Comparison of ENCODE assay signal across 1 cellular context in the genomic region with DNA sequence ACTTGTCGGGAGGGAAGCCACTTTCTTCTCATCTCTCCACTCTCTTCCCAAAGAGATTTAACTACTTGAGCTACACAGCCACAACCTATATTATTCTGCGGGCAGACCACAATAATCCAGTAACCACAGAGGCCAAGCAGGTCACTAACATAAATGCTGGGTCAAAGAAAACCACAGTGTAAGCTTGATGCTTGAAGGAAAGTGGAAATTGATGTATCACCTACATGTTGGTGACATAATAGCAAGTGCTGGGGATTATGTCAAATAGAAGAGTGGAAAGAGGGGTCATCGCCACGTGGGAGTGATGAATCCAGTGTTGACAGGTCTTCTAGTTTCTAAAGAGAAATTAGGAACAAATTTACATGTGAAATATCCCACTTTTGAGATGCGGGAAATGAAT.
TF ChIP-seq lines count a peak whose summit lies in the region.

No MANE protein-coding gene starts in this region.

TF ChIP-seq in K562, 482 proteins besides CTCF, POLR2A, EP300 and RAD21 (continued from another document):
- TF ChIP-seq CXXC5 (CRISPR knock-in tag; IDR thresholded peaks at IDR 0.05) (no peak), BHLHE40 (IDR thresholded peaks at IDR 0.05; ENCODE audit: low read length) (peak; percentile 32; the same call in 1 of the 2 replicates)
- TF ChIP-seq, protein P1, sequence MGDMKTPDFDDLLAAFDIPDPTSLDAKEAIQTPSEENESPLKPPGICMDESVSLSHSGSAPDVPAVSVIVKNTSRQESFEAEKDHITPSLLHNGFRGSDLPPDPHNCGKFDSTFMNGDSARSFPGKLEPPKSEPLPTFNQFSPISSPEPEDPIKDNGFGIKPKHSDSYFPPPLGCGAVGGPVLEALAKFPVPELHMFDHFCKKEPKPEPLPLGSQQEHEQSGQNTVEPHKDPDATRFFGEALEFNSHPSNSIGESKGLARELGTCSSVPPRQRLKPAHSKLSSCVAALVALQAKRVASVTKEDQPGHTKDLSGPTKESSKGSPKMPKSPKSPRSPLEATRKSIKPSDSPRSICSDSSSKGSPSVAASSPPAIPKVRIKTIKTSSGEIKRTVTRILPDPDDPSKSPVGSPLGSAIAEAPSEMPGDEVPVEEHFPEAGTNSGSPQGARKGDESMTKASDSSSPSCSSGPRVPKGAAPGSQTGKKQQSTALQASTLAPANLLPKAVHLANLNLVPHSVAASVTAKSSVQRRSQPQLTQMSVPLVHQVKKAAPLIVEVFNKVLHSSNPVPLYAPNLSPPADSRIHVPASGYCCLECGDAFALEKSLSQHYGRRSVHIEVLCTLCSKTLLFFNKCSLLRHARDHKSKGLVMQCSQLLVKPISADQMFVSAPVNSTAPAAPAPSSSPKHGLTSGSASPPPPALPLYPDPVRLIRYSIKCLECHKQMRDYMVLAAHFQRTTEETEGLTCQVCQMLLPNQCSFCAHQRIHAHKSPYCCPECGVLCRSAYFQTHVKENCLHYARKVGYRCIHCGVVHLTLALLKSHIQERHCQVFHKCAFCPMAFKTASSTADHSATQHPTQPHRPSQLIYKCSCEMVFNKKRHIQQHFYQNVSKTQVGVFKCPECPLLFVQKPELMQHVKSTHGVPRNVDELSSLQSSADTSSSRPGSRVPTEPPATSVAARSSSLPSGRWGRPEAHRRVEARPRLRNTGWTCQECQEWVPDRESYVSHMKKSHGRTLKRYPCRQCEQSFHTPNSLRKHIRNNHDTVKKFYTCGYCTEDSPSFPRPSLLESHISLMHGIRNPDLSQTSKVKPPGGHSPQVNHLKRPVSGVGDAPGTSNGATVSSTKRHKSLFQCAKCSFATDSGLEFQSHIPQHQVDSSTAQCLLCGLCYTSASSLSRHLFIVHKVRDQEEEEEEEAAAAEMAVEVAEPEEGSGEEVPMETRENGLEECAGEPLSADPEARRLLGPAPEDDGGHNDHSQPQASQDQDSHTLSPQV (IDR thresholded peaks at IDR 0.05), result no peak
TF ChIP-seq in K562: peak in this region for 21.
